ENCODE assay signal across 10 cellular contexts in genomic region chr18:48997681-48997984, GRCh38. TPM values are rescaled to one million over a fixed set of nuclear protein-coding genes. Genes with fewer than 3 reads are reported as not detected.
A peak's percentile ranks its signal among the peaks of the same experiment; 100 is the strongest.
DNase-seq lines count a peak whose midpoint lies in the region; ATAC-seq and TF ChIP-seq lines count a peak whose summit lies in the region.
"Had no signal": no experiment of that assay in that cellular context is flagged by ENCODE, and none has a peak within 500 bp of the region (broad histone marks: within the 10 kb centered on the region; RNA-seq: fewer than 3 reads in every experiment).

No MANE protein-coding gene starts in this region.

- POLR2A ChIA-PET in activated CD8-positive, alpha-beta T cell treated with anti-CD3 and anti-CD28 coated beads for 36 hours (lab: Charles Lee) = interaction anchor here (1.0 to 1.2 kb wide), 2 partner anchors 13 to 26 kb away, joined by 3 to 4 read pairs; no protein-coding TSS in a partner anchor
- POLR2A ChIA-PET in activated CD8-positive, alpha-beta T cell treated with anti-CD3 and anti-CD28 coated beads, Interleukin-2, amount 10 ng/mL, durations not matched to agents 7 days and 5 days (lab: Charles Lee) = interaction anchor here (1.2 kb wide), 1 partner anchor 220 kb away, joined by 3 read pairs; no protein-coding TSS in a partner anchor

- H3K27me3 Mint-ChIP-seq in activated CD8-positive, alpha-beta T cell treated with anti-CD3 and anti-CD28 coated beads for 36 hours = no peaks in the 10 kb centered on the region
- H3K27me3 Mint-ChIP-seq in activated CD8-positive, alpha-beta T cell treated with anti-CD3 and anti-CD28 coated beads, Interleukin-2, amount 10 ng/mL, durations not matched to agents 7 days and 5 days (ENCODE audit: low read depth) = peaks cover 10% of the 10 kb centered on the region
- no peaks in the 10 kb centered on the region for H3K27me3 Mint-ChIP-seq in activated T-helper 17 cell treated with anti-CD3 and anti-CD28 coated beads, Interleukin-2, amount 50 U/mL, for 72 hours
- H3K27me3 Mint-ChIP-seq: activated naive CD8-positive, alpha-beta T cell had no signal

- CTCF ChIA-PET in activated CD8-positive, alpha-beta T cell treated with anti-CD3 and anti-CD28 coated beads for 36 hours (lab: Charles Lee) = interaction anchor here (1.3 to 1.4 kb wide), 2 partner anchors 14 to 240 kb away, joined by 4 read pairs; no protein-coding TSS in a partner anchor
- CTCF ChIA-PET in activated CD8-positive, alpha-beta T cell treated with anti-CD3 and anti-CD28 coated beads, Interleukin-2, amount 10 ng/mL, durations not matched to agents 7 days and 5 days (lab: Charles Lee) = interaction anchor here (0.6 to 1.2 kb wide), 4 partner anchors 41 to 338 kb away, joined by 3 to 4 read pairs (median 3); no protein-coding TSS in a partner anchor

- no peaks in the 10 kb centered on the region for H3K36me3 ChIP-seq in thoracic aorta

- no peaks in the 10 kb centered on the region for H3K36me3 Mint-ChIP-seq in activated CD8-positive, alpha-beta T cell treated with anti-CD3 and anti-CD28 coated beads for 36 hours (ENCODE audit: low read depth)
- no peaks in the 10 kb centered on the region for H3K36me3 Mint-ChIP-seq in activated CD8-positive, alpha-beta T cell treated with anti-CD3 and anti-CD28 coated beads, Interleukin-2, amount 10 ng/mL, durations not matched to agents 7 days and 5 days (ENCODE audit: low read depth)
- H3K36me3 Mint-ChIP-seq in activated T-helper 17 cell treated with anti-CD3 and anti-CD28 coated beads, Interleukin-2, amount 50 U/mL, for 72 hours (ENCODE audit: low read depth) = no peaks in the 10 kb centered on the region
- H3K36me3 Mint-ChIP-seq: activated naive CD8-positive, alpha-beta T cell had no signal

- intact Hi-C loops in activated CD8-positive, alpha-beta T cell treated with anti-CD3 and anti-CD28 coated beads for 36 hours (cut with micrococcal nuclease) = no loop called here

- H3K4me1 Mint-ChIP-seq in activated CD8-positive, alpha-beta T cell treated with anti-CD3 and anti-CD28 coated beads for 36 hours (ENCODE audit: low read depth) = peaks cover 15% of the 10 kb centered on the region
- peaks cover 11% of the 10 kb centered on the region for H3K4me1 Mint-ChIP-seq in activated CD8-positive, alpha-beta T cell treated with anti-CD3 and anti-CD28 coated beads, Interleukin-2, amount 10 ng/mL, durations not matched to agents 7 days and 5 days (ENCODE audit: low read depth)
- peaks cover 3% of the 10 kb centered on the region for H3K4me1 Mint-ChIP-seq in activated T-helper 17 cell treated with anti-CD3 and anti-CD28 coated beads, Interleukin-2, amount 50 U/mL, for 72 hours

- TF ChIP-seq CTCF in activated CD8-positive, alpha-beta T cell treated with anti-CD3 and anti-CD28 coated beads for 36 hours (IDR thresholded peaks at IDR 0.05) = no peak
- TF ChIP-seq CTCF in thoracic aorta (IDR thresholded peaks at IDR 0.05) = no peak

- no peak for DNase-seq in activated CD8-positive, alpha-beta T cell treated with anti-CD3 and anti-CD28 coated beads for 36 hours
- DNase-seq in activated CD8-positive, alpha-beta T cell treated with anti-CD3 and anti-CD28 coated beads, Interleukin-2, amount 10 ng/mL, durations not matched to agents 7 days and 5 days = no peak
- DNase-seq in left kidney (ENCODE audit: low read depth, low spot score) (peak; percentile 83), thoracic aorta (ENCODE audit: low spot score) (no peak), NCI-H1417 (lab: John Stamatoyannopoulos, UW) (no peak), EL (no peak)

- H3K9me3 Mint-ChIP-seq in activated CD8-positive, alpha-beta T cell treated with anti-CD3 and anti-CD28 coated beads for 36 hours = no peaks in the 10 kb centered on the region
- no peaks in the 10 kb centered on the region for H3K9me3 Mint-ChIP-seq in activated CD8-positive, alpha-beta T cell treated with anti-CD3 and anti-CD28 coated beads, Interleukin-2, amount 10 ng/mL, durations not matched to agents 7 days and 5 days (ENCODE audit: insufficient read depth)
- no peaks in the 10 kb centered on the region for H3K9me3 Mint-ChIP-seq in activated T-helper 17 cell treated with anti-CD3 and anti-CD28 coated beads, Interleukin-2, amount 50 U/mL, for 72 hours

- no peak overlapping the region for H3K4me3 Mint-ChIP-seq in activated CD8-positive, alpha-beta T cell treated with anti-CD3 and anti-CD28 coated beads for 36 hours
- no peak overlapping the region for H3K4me3 Mint-ChIP-seq in activated CD8-positive, alpha-beta T cell treated with anti-CD3 and anti-CD28 coated beads, Interleukin-2, amount 10 ng/mL, durations not matched to agents 7 days and 5 days
- H3K4me3 Mint-ChIP-seq in activated T-helper 17 cell treated with anti-CD3 and anti-CD28 coated beads, Interleukin-2, amount 50 U/mL, for 72 hours = no peak overlapping the region
- H3K4me3 Mint-ChIP-seq: activated naive CD8-positive, alpha-beta T cell had no signal

- no peaks in the 10 kb centered on the region for H3K27me3 ChIP-seq in thoracic aorta (replicated peaks; ENCODE audit: insufficient read depth)

- H3K4me3 ChIP-seq in thoracic aorta = no peak overlapping the region

- H3K9me3 ChIP-seq in thoracic aorta = no peaks in the 10 kb centered on the region

- no peak for ATAC-seq in activated CD8-positive, alpha-beta T cell treated with anti-CD3 and anti-CD28 coated beads for 36 hours
- no peak for ATAC-seq in activated CD8-positive, alpha-beta T cell treated with anti-CD3 and anti-CD28 coated beads, Interleukin-2, amount 10 ng/mL, durations not matched to agents 7 days and 5 days
- ATAC-seq in activated T-helper 17 cell treated with anti-CD3 and anti-CD28 coated beads, Interleukin-2, amount 50 U/mL, for 72 hours (replicated peaks) = no peak
- ATAC-seq in thoracic aorta (ENCODE audit: insufficient number of reproducible peaks, low FRiP score, low read depth) = no peak
- ATAC-seq in HG03280 (IDR thresholded peaks at IDR 0.05; ENCODE audit: unreplicated experiment) = no peak

- peak overlapping the region; percentile 85 to 87 for H3K27ac ChIP-seq in thoracic aorta
- H3K27ac ChIP-seq: KMS-11 had no signal

- H3K4me1 ChIP-seq in thoracic aorta (ENCODE audit: control insufficient read depth in 1 of 2, low read depth in 2 of 2) = peaks cover 21 to 63% of the 10 kb centered on the region in 2 donors

- H3K27ac Mint-ChIP-seq in activated CD8-positive, alpha-beta T cell treated with anti-CD3 and anti-CD28 coated beads for 36 hours = peak overlapping the region; percentile 22
- H3K27ac Mint-ChIP-seq in activated CD8-positive, alpha-beta T cell treated with anti-CD3 and anti-CD28 coated beads, Interleukin-2, amount 10 ng/mL, durations not matched to agents 7 days and 5 days = no peak overlapping the region
- H3K27ac Mint-ChIP-seq in activated T-helper 17 cell treated with anti-CD3 and anti-CD28 coated beads, Interleukin-2, amount 50 U/mL, for 72 hours = peak overlapping the region; percentile 66
- H3K27ac Mint-ChIP-seq: activated naive CD8-positive, alpha-beta T cell had no signal

RNA-seq across cellular contexts. Expression of gene SMAD7, which starts 46.9 kb away (rescaled TPM):
- 10 to 100 TPM; 17.4 to 18.1 TPM for total RNA-seq in activated CD8-positive, alpha-beta T cell treated with anti-CD3 and anti-CD28 coated beads for 36 hours
- 10 to 100 TPM; 23.8 to 24.1 TPM for total RNA-seq in activated CD8-positive, alpha-beta T cell treated with anti-CD3 and anti-CD28 coated beads, Interleukin-2, amount 10 ng/mL, durations not matched to agents 7 days and 5 days
- total RNA-seq in activated T-helper 17 cell treated with anti-CD3 and anti-CD28 coated beads, Interleukin-2, amount 50 U/mL, for 72 hours = 10 to 100 TPM; 23.4 to 40.7 TPM
- 100 to 1,000 TPM in 1 of 2 donors, 10 to 100 TPM in 1; 80.8 to 107 TPM for total RNA-seq in thoracic aorta
